Comparison of ENCODE assay signal across 31 cellular contexts in genomic region chrX:103467870-103468269, GRCh38. TPM values are rescaled to one million over a fixed set of nuclear protein-coding genes. Genes with fewer than 3 reads are reported as not detected.
"Had no signal": no experiment of that assay in that cellular context is flagged by ENCODE, and none has a peak within 500 bp of the region (broad histone marks: within the 10 kb centered on the region; RNA-seq: fewer than 3 reads in every experiment).

No MANE protein-coding gene starts in this region.

- H3K27me3 ChIP-seq: ascending aorta, cardiac muscle cell, esophagus squamous epithelium, gastroesophageal sphincter had no signal

- H3K27ac ChIP-seq: ascending aorta, breast epithelium, cardiac muscle cell, esophagus squamous epithelium, gastroesophageal sphincter, heart right ventricle, WERI-Rb-1 had no signal

- H3K36me3 ChIP-seq: ascending aorta, breast epithelium, cardiac muscle cell, esophagus squamous epithelium, gastroesophageal sphincter, heart right ventricle, WERI-Rb-1 had no signal

- H3K27ac Mint-ChIP-seq: activated B cell treated with CpG ODN at 0.5 μM for 24 hours; activated CD8-positive, alpha-beta T cell treated with anti-CD3 and anti-CD28 coated beads for 36 hours; activated naive CD8-positive, alpha-beta T cell; activated T-helper 17 cell treated with anti-CD3 and anti-CD28 coated beads, Interleukin-2, amount 50 U/mL, for 72 hours; brain; effector memory CD8-positive, alpha-beta T cell had no signal

- H3K9me3 ChIP-seq: esophagus squamous epithelium, gastroesophageal sphincter had no signal

- H3K4me3 Mint-ChIP-seq: activated B cell treated with CpG ODN at 0.5 μM for 24 hours; activated CD8-positive, alpha-beta T cell treated with anti-CD3 and anti-CD28 coated beads for 36 hours; activated naive CD8-positive, alpha-beta T cell; activated T-cell treated with anti-CD3 and anti-CD28 coated beads, Interleukin-2, amount 50 U/mL, for 4 hours; activated T-helper 17 cell treated with anti-CD3 and anti-CD28 coated beads, Interleukin-2, amount 50 U/mL, for 72 hours; brain; effector memory CD8-positive, alpha-beta T cell had no signal

- H3K4me1 ChIP-seq: ascending aorta, breast epithelium, heart right ventricle had no signal

- H3K9me3 Mint-ChIP-seq: activated B cell treated with CpG ODN at 0.5 μM for 24 hours; activated CD8-positive, alpha-beta T cell treated with anti-CD3 and anti-CD28 coated beads for 36 hours; activated T-cell treated with anti-CD3 and anti-CD28 coated beads, Interleukin-2, amount 50 U/mL, for 4 hours; activated T-helper 17 cell treated with anti-CD3 and anti-CD28 coated beads, Interleukin-2, amount 50 U/mL, for 72 hours; brain; effector memory CD8-positive, alpha-beta T cell had no signal

- ATAC-seq: activated CD4-positive, CD25-positive, alpha-beta regulatory T cell treated with anti-CD3 and anti-CD28 coated beads, Interleukin-2, amount 50 U/mL, for 24 hours; activated CD8-positive, alpha-beta T cell treated with anti-CD3 and anti-CD28 coated beads for 36 hours; activated T-cell treated with anti-CD3 and anti-CD28 coated beads, Interleukin-2, amount 50 U/mL, for 4 hours; activated T-helper 17 cell treated with anti-CD3 and anti-CD28 coated beads, Interleukin-2, amount 50 U/mL, for 72 hours; effector memory CD8-positive, alpha-beta T cell; gastroesophageal sphincter; heart right ventricle had no signal

- H3K4me3 ChIP-seq: ascending aorta, breast epithelium, cardiac muscle cell, esophagus squamous epithelium, gastroesophageal sphincter, heart right ventricle had no signal

- H3K27me3 Mint-ChIP-seq: activated B cell treated with CpG ODN at 0.5 μM for 24 hours; activated CD8-positive, alpha-beta T cell treated with anti-CD3 and anti-CD28 coated beads for 36 hours; activated naive CD8-positive, alpha-beta T cell; activated T-helper 17 cell treated with anti-CD3 and anti-CD28 coated beads, Interleukin-2, amount 50 U/mL, for 72 hours; brain had no signal

- H3K36me3 Mint-ChIP-seq: activated naive CD8-positive, alpha-beta T cell; brain had no signal

- FAIRE-seq: TTC549 had no signal

- DNase-seq: activated B cell treated with CpG ODN at 0.5 μM for 24 hours; activated CD4-positive, alpha-beta T cell treated with anti-CD3 and anti-CD28 coated beads for 48 hours; activated CD4-positive, alpha-beta T cell treated with anti-CD3 and anti-CD28 coated beads, Interleukin-2, amount 50 U/mL, for 1 hour; activated CD4-positive, alpha-beta T cell treated with anti-CD3 and anti-CD28 coated beads, Interleukin-2, amount 50 U/mL, for 48 hours; activated CD8-positive, alpha-beta memory T cell treated with anti-CD3 and anti-CD28 coated beads for 24 hours; activated CD8-positive, alpha-beta T cell treated with anti-CD3 and anti-CD28 coated beads for 36 hours; activated effector memory CD4-positive, alpha-beta T cell treated with Interleukin-2 at 50 U/mL for 16 hours; activated gamma-delta T cell treated with Interleukin-2 at 50 U/mL for 16 hours; activated naive CD4-positive, alpha-beta T cell treated with anti-CD3 and anti-CD28 coated beads, Interleukin-2, amount 50 U/mL, for 16 hours; activated naive CD4-positive, alpha-beta T cell treated with Interleukin-2 at 50 U/mL for 16 hours; activated T-cell treated with anti-CD3 and anti-CD28 coated beads, Interleukin-2, amount 50 U/mL, for 4 hours; central memory CD4-positive, alpha-beta T cell; cortex of kidney; dermis blood vessel endothelial cell; effector CD4-positive, alpha-beta T cell; effector memory CD8-positive, alpha-beta T cell; esophagus squamous epithelium; foreskin melanocyte; heart right ventricle; hippocampal formation; T-helper 2 cell; WERI-Rb-1 had no signal

RNA-seq across cellular contexts. Expression of gene RAB40A, which starts 51.4 kb away (rescaled TPM):
- total RNA-seq: dermis blood vessel endothelial cell had no signal
